Comparison of ENCODE assay signal across 8 cellular contexts in genomic region chr2:69893684-69894481, GRCh38. TPM values are rescaled to one million over a fixed set of nuclear protein-coding genes. Genes with fewer than 3 reads are reported as not detected.
DNase-seq lines count a peak whose midpoint lies in the region; ATAC-seq and TF ChIP-seq lines count a peak whose summit lies in the region.

SNRNP27 (plus strand) TSS chr2:69893956; CDS start chr2:69893985, 29 bp downstream.

- peak; percentile 69 for ATAC-seq in GM21390 (IDR thresholded peaks at IDR 0.05; ENCODE audit: unreplicated experiment)
- ATAC-seq in stimulated activated naive CD8-positive, alpha-beta T cell treated with anti-CD3 and anti-CD28 coated beads, Interleukin-15, amount 100 ng/mL, for 72 hours = peak; percentile 94

- H3K9me3 ChIP-seq in CD8-positive, alpha-beta memory T cell (ENCODE audit: low read length) = no peaks in the 10 kb centered on the region
- no peaks in the 10 kb centered on the region for H3K9me3 ChIP-seq in Loucy (ENCODE audit: insufficient read depth, low read depth, low read length)
- peaks cover 5% of the 10 kb centered on the region; the same call in 1 of the 2 replicates for H3K9me3 ChIP-seq in SJSA1 (replicated peaks)

- no peaks in the 10 kb centered on the region for H3K27me3 ChIP-seq in CD8-positive, alpha-beta memory T cell (ENCODE audit: insufficient read depth, low read length, poor library complexity, severe bottlenecking)
- H3K27me3 ChIP-seq in Loucy (ENCODE audit: insufficient read depth, low read length, poor library complexity, severe bottlenecking) (no peaks in the 10 kb centered on the region), SJSA1 (replicated peaks) (no peaks in the 10 kb centered on the region)

- H3K9ac ChIP-seq in Loucy (ENCODE audit: low read depth, low read length, poor library complexity, severe bottlenecking) = peak within 1 kb of the TSS; percentile 90

- peak within 1 kb of the TSS; percentile 100 for H2AFZ ChIP-seq in Loucy (ENCODE audit: low read length)

- H3K9me2 ChIP-seq in Loucy (replicated peaks; ENCODE audit: low read depth, low read length) = no peaks in the 10 kb centered on the region

- H3K4me1 Mint-ChIP-seq in CD8-positive, alpha-beta memory T cell = peaks cover 38 to 56% (median 46%) of the 10 kb centered on the region in 3 donors
- H3K4me1 Mint-ChIP-seq in nephron progenitor cell = peaks cover 29% of the 10 kb centered on the region
- peaks cover 34% of the 10 kb centered on the region for H3K4me1 Mint-ChIP-seq in stimulated activated naive CD8-positive, alpha-beta T cell treated with anti-CD3 and anti-CD28 coated beads, Interleukin-15, amount 100 ng/mL, for 72 hours

- peak within 1 kb of the TSS; percentile 75 for H3K4me3 ChIP-seq in CD8-positive, alpha-beta memory T cell (ENCODE audit: low read length)
- peak within 1 kb of the TSS; percentile 89 for H3K4me3 ChIP-seq in Loucy (ENCODE audit: low read length, poor library complexity, severe bottlenecking)
- H3K4me3 ChIP-seq in SJSA1 = peak within 1 kb of the TSS; percentile 59
- peak within 1 kb of the TSS; percentile 93 for H3K4me3 ChIP-seq in fibroblast of villous mesenchyme (ENCODE audit: low read depth, low read length)

- H3K9me3 Mint-ChIP-seq in CD8-positive, alpha-beta memory T cell = peaks cover 0 to 5% (median 0%) of the 10 kb centered on the region in 5 donors
- H3K9me3 Mint-ChIP-seq in nephron progenitor cell = peaks cover 12% of the 10 kb centered on the region
- peaks cover 0 to 5% of the 10 kb centered on the region in 2 donors for H3K9me3 Mint-ChIP-seq in stimulated activated naive CD8-positive, alpha-beta T cell treated with anti-CD3 and anti-CD28 coated beads, Interleukin-15, amount 100 ng/mL, for 72 hours

- peak; percentile 66 to 85 (median 75) for DNase-seq in CD8-positive, alpha-beta memory T cell
- DNase-seq in SJSA1 (ENCODE audit: low read depth in 1 of 2, low spot score in 2 of 2) = peak; percentile 85
- peak; percentile 82 for DNase-seq in activated gamma-delta T cell treated with Interleukin-2 at 50 U/mL for 16 hours
- DNase-seq in fibroblast of villous mesenchyme (ENCODE audit: low read depth) = peak; percentile 79
- DNase-seq in nephron progenitor cell = peak; percentile 74
- peak; percentile 80 to 86 for DNase-seq in stimulated activated naive CD8-positive, alpha-beta T cell treated with anti-CD3 and anti-CD28 coated beads, Interleukin-15, amount 100 ng/mL, for 72 hours

- no peaks in the 10 kb centered on the region for H3F3A ChIP-seq in Loucy (ENCODE audit: low read depth)

- H3K36me3 Mint-ChIP-seq in CD8-positive, alpha-beta memory T cell = peaks cover 11 to 42% (median 18%) of the 10 kb centered on the region in 3 donors
- H3K36me3 Mint-ChIP-seq in nephron progenitor cell (ENCODE audit: low read depth) = peaks cover 35% of the 10 kb centered on the region

- H3K27ac ChIP-seq in CD8-positive, alpha-beta memory T cell (ENCODE audit: low read depth, low read length) = peak within 1 kb of the TSS; percentile 84
- H3K27ac ChIP-seq in SJSA1 = peak within 1 kb of the TSS; percentile 70

- CTCF ChIA-PET in CD8-positive, alpha-beta memory T cell (lab: Charles Lee) = interaction anchor here (0.6 to 2.1 kb wide), 5 partner anchors 14 to 249 kb away, joined by 3 to 5 read pairs (median 5); partner anchors contain the start of gene MXD1

- POLR2A ChIA-PET in CD8-positive, alpha-beta memory T cell (lab: Charles Lee) = interaction anchor here (0.6 to 1.2 kb wide), 4 partner anchors 20 to 400 kb away, joined by 3 to 12 read pairs (median 7); partner anchors contain the start of genes MXD1 and SNRPG

- H3K36me3 ChIP-seq in CD8-positive, alpha-beta memory T cell (ENCODE audit: insufficient read depth, low read length) = peaks cover 20% of the 10 kb centered on the region
- H3K36me3 ChIP-seq in Loucy (ENCODE audit: insufficient read depth, low read length) (peaks cover 16% of the 10 kb centered on the region; the same call in 1 of the 2 replicates), SJSA1 (peaks cover 35% of the 10 kb centered on the region)

- H3K4me3 Mint-ChIP-seq in CD8-positive, alpha-beta memory T cell = peak within 1 kb of the TSS; percentile 97 to 100 (median 100)
- peak within 1 kb of the TSS; percentile 100 for H3K4me3 Mint-ChIP-seq in nephron progenitor cell
- peak within 1 kb of the TSS; percentile 97 to 100 for H3K4me3 Mint-ChIP-seq in stimulated activated naive CD8-positive, alpha-beta T cell treated with anti-CD3 and anti-CD28 coated beads, Interleukin-15, amount 100 ng/mL, for 72 hours

- peaks cover 45% of the 10 kb centered on the region for H3K79me2 ChIP-seq in Loucy (ENCODE audit: insufficient read depth, low read length)

- peaks cover 27% of the 10 kb centered on the region for H3K4me1 ChIP-seq in CD8-positive, alpha-beta memory T cell (ENCODE audit: insufficient read depth, low read length)
- H3K4me1 ChIP-seq in Loucy (ENCODE audit: insufficient read depth, low read length, poor library complexity, severe bottlenecking) (peaks cover 29% of the 10 kb centered on the region), SJSA1 (replicated peaks) (peaks cover 9% of the 10 kb centered on the region)

- peaks cover 23% of the 10 kb centered on the region for H4K20me1 ChIP-seq in Loucy (ENCODE audit: insufficient read depth, low read length, poor library complexity, severe bottlenecking)

- H3K27me3 Mint-ChIP-seq in CD8-positive, alpha-beta memory T cell = peaks cover 0 to 2% of the 10 kb centered on the region in 2 donors
- peaks cover 16% of the 10 kb centered on the region for H3K27me3 Mint-ChIP-seq in nephron progenitor cell (ENCODE audit: low read depth, poor library complexity)
- H3K27me3 Mint-ChIP-seq in stimulated activated naive CD8-positive, alpha-beta T cell treated with anti-CD3 and anti-CD28 coated beads, Interleukin-15, amount 100 ng/mL, for 72 hours = no peaks in the 10 kb centered on the region

- peak within 1 kb of the TSS; percentile 93 for H3K4me2 ChIP-seq in Loucy (ENCODE audit: low read depth, low read length, poor library complexity, severe bottlenecking)

- TF ChIP-seq CTCF in Loucy (conservative IDR thresholded peaks at IDR 0.05; ENCODE audit: low read length) (no peak), fibroblast of villous mesenchyme (IDR thresholded peaks at IDR 0.05; ENCODE audit: insufficient read depth, low read depth, low read length) (no peak), nephron progenitor cell (IDR thresholded peaks at IDR 0.05) (no peak)

- peak within 1 kb of the TSS; percentile 92 to 99 (median 98) for H3K27ac Mint-ChIP-seq in CD8-positive, alpha-beta memory T cell
- H3K27ac Mint-ChIP-seq in nephron progenitor cell = peak within 1 kb of the TSS; percentile 99
- peak within 1 kb of the TSS; percentile 99 to 100 for H3K27ac Mint-ChIP-seq in stimulated activated naive CD8-positive, alpha-beta T cell treated with anti-CD3 and anti-CD28 coated beads, Interleukin-15, amount 100 ng/mL, for 72 hours

RNA-seq across cellular contexts. Expression of gene SNRNP27, which starts in this region (rescaled TPM):
- total RNA-seq in CD8-positive, alpha-beta memory T cell = 10 to 100 TPM; 59.6 to 61.2 TPM
- 79.6 TPM for polyA plus RNA-seq in CD8-positive, alpha-beta memory T cell
- 130 and 195 TPM in 2 replicates for total RNA-seq in SJSA1 (2014; rRNA removed; shearing (Covaris generic))
- 35.8 and 44.9 TPM in 2 replicates for total RNA-seq in fibroblast of villous mesenchyme

Comparison
In these comparisons a context has a peak if more than half of its experiments do, and no peak if none do; other contexts are left out.
1. Peak in every context shown above with its lines: DNase-seq, ATAC-seq, H3K4me3 ChIP-seq and H3K27ac ChIP-seq.